ENCODE assay signal across 8 cellular contexts in the genomic region with DNA sequence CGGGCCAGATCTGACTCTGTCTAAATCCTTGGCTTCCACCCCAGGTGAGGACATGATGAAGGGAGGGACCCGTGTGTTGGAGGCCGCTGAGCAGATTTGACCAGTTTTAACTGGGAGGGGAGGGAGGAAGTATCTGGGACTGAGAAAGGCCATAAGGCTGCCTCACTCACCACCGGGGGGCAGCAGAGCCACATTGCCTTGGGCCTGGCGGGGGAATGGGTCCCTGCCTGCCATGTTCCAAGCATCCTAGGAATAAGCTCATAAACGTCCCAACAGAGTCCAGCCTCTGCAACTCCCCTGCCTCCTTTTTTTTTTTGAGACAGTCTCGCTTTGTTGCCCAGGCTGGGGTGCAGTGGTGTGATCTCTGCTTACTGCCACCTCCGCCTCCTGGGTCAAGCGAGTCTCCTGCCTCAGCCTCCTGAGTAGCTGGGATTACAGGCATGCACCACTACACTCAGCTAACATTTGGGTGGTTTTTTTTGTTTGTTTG. TPM values are rescaled to one million over a fixed set of nuclear protein-coding genes. Genes with fewer than 3 reads are reported as not detected.
DNase-seq lines count a peak whose midpoint lies in the region; ATAC-seq and TF ChIP-seq lines count a peak whose summit lies in the region.

No MANE protein-coding gene starts in this region.

- WGBS in spleen, 5 donors = 37 to 46% (median 38%) methylated on average over 9 of the region's 9 CpGs

- peak overlapping the region in 4 of 8 donors; percentile 35 to 74 (median 48) for H3K27ac ChIP-seq in spleen

- H3K9me3 ChIP-seq in spleen = no peaks in the 10 kb centered on the region

- in situ Hi-C loops in astrocyte of the spinal cord (cut with HindIII; ENCODE audit: low sequenced_read_pairs) = no loop called here

- DNase-seq in NCI-H345 (lab: John Stamatoyannopoulos, UW) (peak; percentile 56), NCI-H345 treated with DMSO at 0.1 percent for 48 hours (lab: John Stamatoyannopoulos, UW; ENCODE audit: unreplicated experiment) (no peak), NCI-H2081 treated with DMSO at 0.1 percent for 48 hours (lab: John Stamatoyannopoulos, UW) (peak; percentile 23), UCSD-AML1 (lab: John Stamatoyannopoulos, UW; ENCODE audit: unreplicated experiment) (peak; percentile 85), astrocyte of the spinal cord (ENCODE audit: low read depth, low spot score) (peak; percentile 80), hippocampal formation (lab: John Stamatoyannopoulos, UW) (peak; percentile 65 to 80), spleen (peak; percentile 94)

- H3K4me3 ChIP-seq in astrocyte of the spinal cord (ENCODE audit: low read depth, low read length) = no peak overlapping the region
- H3K4me3 ChIP-seq in spleen = peak overlapping the region in 1 of 8 donors; percentile 1

- ATAC-seq in GM21367 (IDR thresholded peaks at IDR 0.05; ENCODE audit: unreplicated experiment) = no peak

- TF ChIP-seq CTCF in astrocyte of the spinal cord (IDR thresholded peaks at IDR 0.05; ENCODE audit: low read depth, low read length) (peak; percentile 98), spleen (IDR thresholded peaks at IDR 0.05 in 8 of 11, conservative IDR thresholded peaks at IDR 0.05 in 3 of 11) (peak; percentile 78 to 95 (median 89))

- H3K36me3 ChIP-seq in spleen = peaks cover 0 to 55% (median 4%) of the 10 kb centered on the region in 6 donors

- TF ChIP-seq POLR2A in spleen (IDR thresholded peaks at IDR 0.05) = no peak

- H3K4me1 ChIP-seq in spleen = peaks cover 19 to 92% (median 55%) of the 10 kb centered on the region in 6 donors

- H3K27me3 ChIP-seq in spleen (replicated peaks in 1 of 7) = peaks cover 0 to 12% (median 0%) of the 10 kb centered on the region in 7 donors

- intact Hi-C loops in spleen (cut with DNase I; ENCODE audit: low total_unique reads) = loop anchor here (5.0 kb wide), 2 partner anchors 39 to 139 kb away; partner anchors contain the start of gene PIK3R2

RNA-seq across cellular contexts. Expression of gene MAST3, which starts 15.5 kb away (rescaled TPM):
- total RNA-seq in spleen = 10 to 100 TPM; 31.3 to 52.7 (median 39.4) TPM
- 10 to 100 TPM in 2 of 3 donors, 1 to 10 TPM in 1; 8.9 to 17.1 (median 16.1) TPM for polyA plus RNA-seq in spleen

RNA-seq across cellular contexts. Expression of gene IL12RB1, which starts 26.3 kb away (rescaled TPM):
- total RNA-seq in spleen = 10 to 100 TPM; 19.7 to 31.6 (median 25.3) TPM
- polyA plus RNA-seq in spleen = 10 to 100 TPM in 2 of 3 donors, 1 to 10 TPM in 1; 9.9 to 21.5 (median 14.8) TPM

RNA-seq across cellular contexts. Expression of gene PIK3R2, which starts 39.9 kb away (rescaled TPM):
- total RNA-seq in spleen = 10 to 100 TPM in 6 of 7 donors, 1 to 10 TPM in 1; 6.6 to 22.7 (median 16.3) TPM
- 1 to 10 TPM; 4.2 to 5.1 (median 4.9) TPM for polyA plus RNA-seq in spleen
